16 cellular contexts compared by ENCODE assay signal in genomic region chr22:46269564-46269963, GRCh38. TPM values are rescaled to one million over a fixed set of nuclear protein-coding genes. Genes with fewer than 3 reads are reported as not detected.
A peak's percentile ranks its signal among the peaks of the same experiment; 100 is the strongest.
DNase-seq lines count a peak whose midpoint lies in the region; ATAC-seq, FAIRE-seq and TF ChIP-seq lines count a peak whose summit lies in the region.
"Had no signal": no experiment of that assay in that cellular context is flagged by ENCODE, and none has a peak within 500 bp of the region (broad histone marks: within the 10 kb centered on the region; RNA-seq: fewer than 3 reads in every experiment).

No MANE protein-coding gene starts in this region.

- FAIRE-seq in K562 (lab: Jason Lieb, UNC) = no peak
- FAIRE-seq: H54 had no signal

- intact Hi-C loops in left ventricle myocardium inferior (cut with micrococcal nuclease) (no loop called here), Right ventricle myocardium inferior (cut with DNase I) (no loop called here), K562 (cut with micrococcal nuclease) (no loop called here)

- H3K9me1 ChIP-seq in K562 (ENCODE audit: control insufficient read depth, insufficient read depth, low read length) = peaks cover 2% of the 10 kb centered on the region

- TF ChIP-seq POLR2A in K562 (conservative IDR thresholded peaks at IDR 0.05) = no peak

- WGBS in K562 (ENCODE audit: insufficient coverage, low coverage, missing lambda C conversion rate) = 91% methylated on average over 7 of the region's 11 CpGs

- H3K27ac ChIP-seq in left ventricle myocardium inferior (replicated peaks) = peak overlapping the region; percentile 95
- H3K27ac ChIP-seq in K562 (ENCODE audit: extremely low read depth, low read depth, low read length) = no peak overlapping the region
- H3K27ac ChIP-seq: WERI-Rb-1 had no signal

- H3K4me1 ChIP-seq in left ventricle myocardium inferior (peaks cover 39% of the 10 kb centered on the region), K562 (replicated peaks in 1 of 2; ENCODE audit: control insufficient read depth in 2 of 2, insufficient read depth in 2 of 2, low read length in 2 of 2) (peaks cover 0 to 24% of the 10 kb centered on the region in 2 experiments; a peak in 4 of 5 replicates), mucosa of stomach (ENCODE audit: control insufficient read depth, insufficient read depth, low read length) (peaks cover 17% of the 10 kb centered on the region)

- no peaks in the 10 kb centered on the region for H4K20me1 ChIP-seq in K562 (replicated peaks; ENCODE audit: control insufficient read depth, insufficient read depth, low read length)

- H3K36me3 ChIP-seq in left ventricle myocardium inferior = peaks cover 34% of the 10 kb centered on the region
- H3K36me3 ChIP-seq in K562 (ENCODE audit: control insufficient read depth, insufficient read depth, low read length) = peaks cover 28% of the 10 kb centered on the region; the same call in 2 of the 3 replicates
- H3K36me3 ChIP-seq in mucosa of stomach (ENCODE audit: control insufficient read depth, insufficient read depth, low read length) = peaks cover 13% of the 10 kb centered on the region

- CTCF ChIA-PET in K562 (lab: Yijun Ruan, JAX; ENCODE audit: low intra/inter-chr PET ratio) = no interaction called here

- TF ChIP-seq RAD21 in K562 (CRISPR knock-in tag; conservative IDR thresholded peaks at IDR 0.05 in 1 of 2, IDR thresholded peaks at IDR 0.05 in 1 of 2) = no peak

- DNase-seq in left ventricle myocardium inferior (no peak), Right ventricle myocardium inferior (ENCODE audit: missing footprints) (no peak), K562 (ENCODE audit: extremely low read depth in 1 of 4, low spot score in 3 of 4) (no peak), KBM-7 (no peak), midbrain (lab: John Stamatoyannopoulos, UW) (no peak)
- DNase-seq: activated naive CD4-positive, alpha-beta T cell treated with Interleukin-2 at 50 U/mL for 16 hours; mesendoderm; NCI-H446 treated with DMSO at 0.1 percent for 48 hours; WERI-Rb-1 had no signal

- H3K9ac ChIP-seq in K562 (ENCODE audit: insufficient read depth in 1 of 2, low read depth in 2 of 2, low read length in 2 of 2) (peak overlapping the region in 1 of 2 experiments; percentile 35; a peak in 1 of 4 replicates), mucosa of stomach (ENCODE audit: low read length) (peak overlapping the region; percentile 9)

- H3K4me3 ChIP-seq in left ventricle myocardium inferior (peak overlapping the region; percentile 86), K562 (no peak overlapping the region), mucosa of stomach (ENCODE audit: low read length) (no peak overlapping the region)

- POLR2A ChIA-PET in K562 (lab: Yijun Ruan, JAX) = interaction anchor here (0.6 to 3.6 kb wide), 7 partner anchors 10 to 312 kb away, joined by 3 to 28 read pairs (median 3); no protein-coding TSS in a partner anchor

- peak overlapping the region; percentile 84 for H3K4me2 ChIP-seq in K562 (ENCODE audit: insufficient read depth, low read length)

- H3K27me3 ChIP-seq in left ventricle myocardium inferior (ENCODE audit: low read depth) (no peaks in the 10 kb centered on the region), K562 (ENCODE audit: control insufficient read depth in 2 of 2, insufficient read depth in 2 of 2, low read length in 2 of 2) (no peaks in the 10 kb centered on the region), mucosa of stomach (ENCODE audit: control insufficient read depth, insufficient read depth, low read length) (no peaks in the 10 kb centered on the region)
- H3K27me3 ChIP-seq: vagina had no signal

- no TSS peak for BruUV-seq in K562 (replicated peaks; lab: Mats Ljungman, UMichigan)

- in situ Hi-C loops in K562 (cut with MboI) (no loop called here), KBM-7 (cut with MboI; ENCODE audit: low pct_unique_long_range_greater_than_20kb, low sequenced_read_pairs) (no loop called here)

- no peak overlapping the region for H2AFZ ChIP-seq in K562 (ENCODE audit: low read depth, low read length)

- ATAC-seq in Right ventricle myocardium inferior (no peak), K562 (no peak), GM21825 (IDR thresholded peaks at IDR 0.05; ENCODE audit: unreplicated experiment) (no peak), HG02884 (IDR thresholded peaks at IDR 0.05; ENCODE audit: unreplicated experiment) (no peak)

- no peaks in the 10 kb centered on the region for H3K9me3 ChIP-seq in left ventricle myocardium inferior (replicated peaks)
- no peaks in the 10 kb centered on the region; the same call in 1 of the 2 replicates for H3K9me3 ChIP-seq in K562 (replicated peaks; ENCODE audit: control insufficient read depth, insufficient read depth, low read depth, low read length)
- no peaks in the 10 kb centered on the region for H3K9me3 ChIP-seq in mucosa of stomach (ENCODE audit: control insufficient read depth, low read length)
- H3K9me3 ChIP-seq: vagina had no signal

- no peak for TF ChIP-seq EP300 in K562 (IDR thresholded peaks at IDR 0.05; ENCODE audit: low read length)

- no peak for TF ChIP-seq CTCF in left ventricle myocardium inferior (IDR thresholded peaks at IDR 0.05; ENCODE audit: borderline replicate concordance)
- TF ChIP-seq CTCF in K562 (IDR thresholded peaks at IDR 0.05 in 2 of 3, conservative IDR thresholded peaks at IDR 0.05 in 1 of 3; ENCODE audit: insufficient read depth in 2 of 3, low read depth in 1 of 3, low read length in 3 of 3) = no peak

- H3K79me2 ChIP-seq in K562 (ENCODE audit: control insufficient read depth, insufficient read depth, low read length) = peaks cover 17% of the 10 kb centered on the region

RNA-seq across cellular contexts. Expression of gene TTC38, which starts 1.8 kb away (rescaled TPM):
- total RNA-seq in left ventricle myocardium inferior = 25.4 TPM
- total RNA-seq in Right ventricle myocardium inferior = 23.8 TPM
- total RNA-seq in K562 (2011; cell fraction: chromatin; rRNA removed; ENCODE audit: low replicate concordance) = 44.5 and 81.7 TPM in 2 replicates
- total RNA-seq in K562 (2011; cell fraction: nucleolus; rRNA removed) = 45.4 and 50.8 TPM in 2 replicates
- total RNA-seq in K562 (2011; cell fraction: nucleoplasm; rRNA removed) = 39.4 and 44.0 TPM in 2 replicates
- 18.1 and 27.6 TPM in 2 replicates for total RNA-seq in K562 (2014; rRNA removed)
- total RNA-seq in K562 (2014; rRNA removed; fragmentation: Illumina TruSeq; extraction: Trizol) = 12.5 and 14.4 TPM in 2 replicates
- 18.2 and 22.2 TPM in 2 replicates for total RNA-seq in K562 (2015; rRNA removed; fragmentation: Illumina TruSeq; extraction: Trizol)
- total RNA-seq in K562 (2021) = 23.0 and 28.4 TPM in 2 replicates
- polyA plus RNA-seq in K562 (2011; rRNA removed) = 21.4 and 38.9 TPM in 2 replicates
- polyA plus RNA-seq in K562 (2011; cell fraction: cytosol; rRNA removed) = 32.9 and 33.8 TPM in 2 replicates
- polyA plus RNA-seq in K562 (2011; cell fraction: nucleus; rRNA removed) = 55.5 and 90.2 TPM in 2 replicates
- polyA plus RNA-seq in K562 (2012) = 13.8 and 18.0 TPM in 2 replicates
- 16.9 and 17.9 TPM in 2 replicates for polyA plus RNA-seq in K562 (2014; fragmentation: Illumina TruSeq; extraction: Trizol)
- 1 to 10 TPM in 1 of 2 experiments, under 1 TPM in 1; 0.84 to 2.5 TPM for polyA plus RNA-seq in K562 (2014; fragmentation: Nextera tagmentation; extraction: Ambion mirVana)
- polyA plus RNA-seq in K562 (2014; rRNA removed) = 13.9 and 20.3 TPM in 2 replicates
- 22.3 and 22.8 TPM in 2 replicates for polyA minus RNA-seq in K562 (2011; rRNA and poly(A)+ RNA removed)
- polyA minus RNA-seq in K562 (2011; cell fraction: cytosol; rRNA and poly(A)+ RNA removed) = 16.7 and 34.3 TPM in 2 replicates
- 19.3 and 27.3 TPM in 2 replicates for polyA minus RNA-seq in K562 (2011; cell fraction: nucleus; rRNA and poly(A)+ RNA removed)

RNA-seq across cellular contexts. Expression of gene PKDREJ, which starts 6.4 kb away (rescaled TPM):
- 0.08 TPM for total RNA-seq in left ventricle myocardium inferior
- 0.08 TPM for total RNA-seq in Right ventricle myocardium inferior
- total RNA-seq in K562 (2011; cell fraction: chromatin; rRNA removed; ENCODE audit: low replicate concordance) = 0.05 TPM in 1 of 2 replicates, not detected in the other
- not detected in 2 replicates for total RNA-seq in K562 (2011; cell fraction: nucleolus; rRNA removed)
- not detected in 2 replicates for total RNA-seq in K562 (2011; cell fraction: nucleoplasm; rRNA removed)
- total RNA-seq in K562 (2014; rRNA removed) = not detected in 2 replicates
- total RNA-seq in K562 (2014; rRNA removed; fragmentation: Illumina TruSeq; extraction: Trizol) = not detected in 2 replicates
- not detected in 2 replicates for total RNA-seq in K562 (2015; rRNA removed; fragmentation: Illumina TruSeq; extraction: Trizol)
- total RNA-seq in K562 (2021) = not detected in 2 replicates
- polyA plus RNA-seq in K562 (2011; rRNA removed) = not detected in 2 replicates
- not detected in 2 replicates for polyA plus RNA-seq in K562 (2011; cell fraction: cytosol; rRNA removed)
- 0.01 TPM in 1 of 2 replicates, not detected in the other for polyA plus RNA-seq in K562 (2011; cell fraction: nucleus; rRNA removed)
- 0.18 and 0.47 TPM in 2 replicates for polyA plus RNA-seq in K562 (2012)
- not detected in 2 replicates for polyA plus RNA-seq in K562 (2014; fragmentation: Illumina TruSeq; extraction: Trizol)
- under 1 TPM in 1 of 2 experiments, not detected in 1; 0.03 TPM for polyA plus RNA-seq in K562 (2014; fragmentation: Nextera tagmentation; extraction: Ambion mirVana)
- polyA plus RNA-seq in K562 (2014; rRNA removed) = not detected in 2 replicates
- not detected in 2 replicates for polyA minus RNA-seq in K562 (2011; rRNA and poly(A)+ RNA removed)
- not detected in 2 replicates for polyA minus RNA-seq in K562 (2011; cell fraction: cytosol; rRNA and poly(A)+ RNA removed)
- not detected in 2 replicates for polyA minus RNA-seq in K562 (2011; cell fraction: nucleus; rRNA and poly(A)+ RNA removed)
- total RNA-seq: dermis microvascular lymphatic vessel endothelial cell, vagina had no signal
- polyA plus RNA-seq: CD14-positive monocyte had no signal

RNA-seq across cellular contexts. Expression of gene CDPF1, which starts 19.5 kb away (rescaled TPM):
- total RNA-seq in left ventricle myocardium inferior (6.4 TPM), Right ventricle myocardium inferior (6.2 TPM), K562 (2014; rRNA removed) (14.5 and 18.8 TPM in 2 replicates), K562 (2014; rRNA removed; fragmentation: Illumina TruSeq; extraction: Trizol) (4.6 and 4.9 TPM in 2 replicates), K562 (2015; rRNA removed; fragmentation: Illumina TruSeq; extraction: Trizol) (6.1 and 7.0 TPM in 2 replicates), K562 (2021) (10.2 and 11.1 TPM in 2 replicates)
- 5.4 and 14.5 TPM in 2 replicates for total RNA-seq in K562 (2011; cell fraction: chromatin; rRNA removed; ENCODE audit: low replicate concordance)
- total RNA-seq in K562 (2011; cell fraction: nucleolus; rRNA removed) = 12.8 and 13.5 TPM in 2 replicates
- 7.3 and 10.5 TPM in 2 replicates for total RNA-seq in K562 (2011; cell fraction: nucleoplasm; rRNA removed)
- polyA plus RNA-seq in K562 (2011; rRNA removed) (9.1 and 13.4 TPM in 2 replicates), K562 (2014; fragmentation: Illumina TruSeq; extraction: Trizol) (10.6 and 11.5 TPM in 2 replicates), K562 (2014; fragmentation: Nextera tagmentation; extraction: Ambion mirVana) (1 to 10 TPM in 1 of 2 experiments, under 1 TPM in 1; 0.84 to 3.2 TPM), K562 (2014; rRNA removed) (19.2 and 19.5 TPM in 2 replicates)
- 12.6 and 16.5 TPM in 2 replicates for polyA plus RNA-seq in K562 (2011; cell fraction: cytosol; rRNA removed)
- 31.9 and 35.6 TPM in 2 replicates for polyA plus RNA-seq in K562 (2011; cell fraction: nucleus; rRNA removed)
- polyA plus RNA-seq in K562 (2012) = 8.0 and 13.0 TPM in 2 replicates
- polyA minus RNA-seq in K562 (2011; rRNA and poly(A)+ RNA removed) = 2.3 and 2.7 TPM in 2 replicates
- polyA minus RNA-seq in K562 (2011; cell fraction: cytosol; rRNA and poly(A)+ RNA removed) = 2.5 and 2.8 TPM in 2 replicates
- 3.9 and 4.2 TPM in 2 replicates for polyA minus RNA-seq in K562 (2011; cell fraction: nucleus; rRNA and poly(A)+ RNA removed)

RNA-seq across cellular contexts. Expression of gene GTSE1, which starts 27.1 kb away (rescaled TPM):
- 0.25 TPM for total RNA-seq in left ventricle myocardium inferior
- 0.92 TPM for total RNA-seq in Right ventricle myocardium inferior
- 29.5 and 46.4 TPM in 2 replicates for total RNA-seq in K562 (2011; cell fraction: chromatin; rRNA removed; ENCODE audit: low replicate concordance)
- total RNA-seq in K562 (2011; cell fraction: nucleolus; rRNA removed) = 24.9 and 26.0 TPM in 2 replicates
- 25.7 and 26.0 TPM in 2 replicates for total RNA-seq in K562 (2011; cell fraction: nucleoplasm; rRNA removed)
- 12.6 and 15.1 TPM in 2 replicates for total RNA-seq in K562 (2014; rRNA removed)
- total RNA-seq in K562 (2014; rRNA removed; fragmentation: Illumina TruSeq; extraction: Trizol) = 7.8 and 8.6 TPM in 2 replicates
- total RNA-seq in K562 (2015; rRNA removed; fragmentation: Illumina TruSeq; extraction: Trizol) = 12.8 and 14.8 TPM in 2 replicates
- 20.5 and 22.5 TPM in 2 replicates for total RNA-seq in K562 (2021)
- 12.9 and 13.9 TPM in 2 replicates for polyA plus RNA-seq in K562 (2011; rRNA removed)
- 13.1 and 14.9 TPM in 2 replicates for polyA plus RNA-seq in K562 (2011; cell fraction: cytosol; rRNA removed)
- polyA plus RNA-seq in K562 (2011; cell fraction: nucleus; rRNA removed) = 16.7 and 24.3 TPM in 2 replicates
- 15.6 and 22.6 TPM in 2 replicates for polyA plus RNA-seq in K562 (2012)
- polyA plus RNA-seq in K562 (2014; fragmentation: Illumina TruSeq; extraction: Trizol) = 17.2 and 18.0 TPM in 2 replicates
- 1 to 10 TPM; 2.5 to 3.5 TPM for polyA plus RNA-seq in K562 (2014; fragmentation: Nextera tagmentation; extraction: Ambion mirVana)
- polyA plus RNA-seq in K562 (2014; rRNA removed) = 16.6 and 19.6 TPM in 2 replicates
- polyA minus RNA-seq in K562 (2011; rRNA and poly(A)+ RNA removed) = 6.6 and 6.7 TPM in 2 replicates
- 7.7 and 11.9 TPM in 2 replicates for polyA minus RNA-seq in K562 (2011; cell fraction: cytosol; rRNA and poly(A)+ RNA removed)
- 8.8 and 11.9 TPM in 2 replicates for polyA minus RNA-seq in K562 (2011; cell fraction: nucleus; rRNA and poly(A)+ RNA removed)
- polyA plus RNA-seq: CD14-positive monocyte had no signal
